17 cellular contexts compared by ENCODE assay signal in the genomic region with DNA sequence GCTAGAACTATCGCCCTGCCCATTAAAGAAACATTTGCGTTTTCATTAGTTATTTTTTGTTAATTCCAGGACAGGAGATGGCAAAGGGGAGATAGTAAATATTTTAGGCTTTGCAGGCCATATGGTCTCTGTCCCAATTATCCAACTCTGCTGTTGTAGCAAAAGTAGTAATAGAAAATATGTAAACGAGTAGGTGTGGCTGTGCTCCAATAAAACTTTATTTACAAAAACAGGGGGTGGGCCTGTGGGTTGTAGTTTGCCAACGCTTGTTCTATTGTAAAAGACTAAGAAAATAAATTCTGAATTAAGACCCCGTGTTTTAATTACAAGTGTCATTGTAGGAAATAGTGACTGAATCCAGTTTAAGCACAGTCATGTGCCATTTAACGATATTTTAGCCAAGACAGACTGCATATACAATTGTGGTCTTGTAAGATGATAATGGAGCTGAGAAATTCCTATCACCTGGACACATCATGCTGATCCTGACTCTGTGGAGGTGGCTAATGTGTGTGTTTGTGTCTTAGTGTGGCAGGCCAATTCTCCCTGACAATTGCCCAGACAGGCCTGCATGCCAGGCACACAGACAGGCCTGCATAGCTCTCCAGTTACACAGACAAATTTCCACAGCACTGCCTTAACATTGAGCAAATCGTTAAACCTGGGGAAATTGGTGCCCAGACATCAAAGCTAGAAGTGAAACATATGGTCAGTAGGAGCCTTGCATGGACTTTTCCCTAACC.
"Had no signal": no experiment of that assay in that cellular context is flagged by ENCODE, and none has a peak within 500 bp of the region (broad histone marks: within the 10 kb centered on the region; RNA-seq: fewer than 3 reads in every experiment).

No MANE protein-coding gene starts in this region.

- H3K4me1 ChIP-seq: pancreas had no signal

- ATAC-seq: left colon, left ventricle myocardium superior, natural killer cell, pancreas, right cardiac atrium had no signal

- H3K79me2 ChIP-seq: hepatocyte had no signal

- H3K27me3 ChIP-seq: dorsolateral prefrontal cortex, hepatocyte, pancreas had no signal

- H3K9me3 ChIP-seq: esophagus squamous epithelium, pancreas had no signal

- H2AFZ ChIP-seq: hepatocyte had no signal

- H3K4me3 ChIP-seq: dorsolateral prefrontal cortex, esophagus squamous epithelium, hepatocyte, lung, pancreas had no signal

- H3K27ac ChIP-seq: dorsolateral prefrontal cortex, esophagus squamous epithelium, hepatocyte, pancreas had no signal

- DNase-seq: cortex of kidney; dorsolateral prefrontal cortex; effector CD8-positive, alpha-beta T cell; esophagus squamous epithelium; foreskin fibroblast; left colon; left ventricle myocardium superior; natural killer cell; occipital lobe; pancreas; right cardiac atrium; small intestine; stimulated activated CD4-positive, alpha-beta T cell treated with anti-CD3 and anti-CD28 coated beads, Interleukin-2, amount 100 ng/mL, for 48 hours; stimulated activated naive CD4-positive, alpha-beta T cell treated with Interleukin-2 at 50 U/mL for 16 hours; trophoblast cell had no signal

- H3K4me2 ChIP-seq: hepatocyte had no signal

- H3K36me3 ChIP-seq: esophagus squamous epithelium, pancreas had no signal
